ENCODE assay signal across 11 cellular contexts in the genomic region with DNA sequence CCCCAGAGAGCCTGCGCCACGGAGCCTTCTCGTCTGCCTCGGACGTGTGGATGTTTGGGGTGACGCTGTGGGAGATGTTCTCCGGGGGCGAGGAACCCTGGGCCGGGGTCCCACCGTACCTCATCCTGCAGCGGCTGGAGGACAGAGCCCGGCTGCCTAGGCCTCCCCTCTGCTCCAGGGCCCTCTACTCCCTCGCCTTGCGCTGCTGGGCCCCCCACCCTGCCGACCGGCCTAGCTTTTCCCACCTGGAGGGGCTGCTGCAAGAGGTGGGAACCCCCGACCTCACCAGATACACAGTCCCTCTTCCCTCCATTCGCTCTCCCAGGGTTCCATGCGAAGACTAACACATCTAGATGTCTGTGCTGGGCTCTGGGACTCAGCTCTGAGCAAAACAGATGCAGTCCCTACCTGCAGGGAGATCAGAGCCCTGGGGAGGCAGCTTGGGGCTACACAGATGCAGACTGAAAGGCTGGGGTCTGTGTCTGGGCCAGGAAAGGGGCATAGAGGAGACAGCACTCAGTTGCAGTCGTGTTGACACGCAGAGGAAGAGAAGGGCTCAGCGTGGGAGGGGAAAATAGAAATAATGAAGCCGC. TPM values are rescaled to one million over a fixed set of nuclear protein-coding genes. Genes with fewer than 3 reads are reported as not detected.
DNase-seq lines count a peak whose midpoint lies in the region; ATAC-seq and TF ChIP-seq lines count a peak whose summit lies in the region.
"Had no signal": no experiment of that assay in that cellular context is flagged by ENCODE, and none has a peak within 500 bp of the region (broad histone marks: within the 10 kb centered on the region; RNA-seq: fewer than 3 reads in every experiment).

No MANE protein-coding gene starts in this region.

- dilution Hi-C loops in IMR-90 (cut with HindIII; ENCODE audit: low sequenced_read_pairs, unreplicated experiment), result no loop called here

- peaks cover 8 to 37% (median 24%) of the 10 kb centered on the region in 11 experiments for H3K36me3 ChIP-seq in BLaER1 treated with 17β-estradiol and CSF1 and Interleukin-3, amounts not matched to agents 10 nM and 100 nM
- peaks cover 16% of the 10 kb centered on the region; the same call in 1 of the 2 replicates for H3K36me3 ChIP-seq in IMR-90 (ENCODE audit: control insufficient read depth, insufficient read depth, low read length)
- H3K36me3 ChIP-seq in colonic mucosa, result peaks cover 7% of the 10 kb centered on the region

- BruUV-seq in IMR-90 (replicated peaks; lab: Mats Ljungman, UMichigan), result no TSS peak

- peak overlapping the region; percentile 86 to 97 (median 95) for H3K4me2 ChIP-seq in BLaER1 treated with 17β-estradiol and CSF1 and Interleukin-3, amounts not matched to agents 10 nM and 100 nM
- H3K4me2 ChIP-seq in IMR-90 (ENCODE audit: low read depth, low read length), result no peak overlapping the region; the same call in 1 of the 2 replicates

- H2AK5ac ChIP-seq in IMR-90 (ENCODE audit: low read depth, low read length), result 0 out of 2 replicates have a peak overlapping the region, but pooled peaks have one; percentile 20

- peaks cover 0 to 74% (median 14%) of the 10 kb centered on the region in 11 experiments; a peak in 13 of 22 replicates for H4K20me1 ChIP-seq in BLaER1 treated with 17β-estradiol and CSF1 and Interleukin-3, amounts not matched to agents 10 nM and 100 nM
- no peaks in the 10 kb centered on the region for H4K20me1 ChIP-seq in IMR-90 (ENCODE audit: insufficient read depth, low read length)

- H3K4me3 ChIP-seq in BLaER1 treated with 17β-estradiol and CSF1 and Interleukin-3, amounts not matched to agents 10 nM and 100 nM, result peak overlapping the region; percentile 43 to 67 (median 54)
- no peak overlapping the region for H3K4me3 ChIP-seq in IMR-90 (ENCODE audit: insufficient read depth, low read depth, low read length)
- peak overlapping the region; percentile 31 for H3K4me3 ChIP-seq in colonic mucosa

- peaks cover 2% of the 10 kb centered on the region; the same call in 1 of the 2 replicates for H3K9me1 ChIP-seq in IMR-90 (ENCODE audit: insufficient read depth, low read length)

- POLR2A ChIA-PET in IMR-90 (lab: Charles Lee; ENCODE audit: unreplicated experiment), result interaction anchor here (1.0 kb wide), 1 partner anchor 10 kb away, joined by 5 read pairs; a partner anchor contains a TSS

- no peak overlapping the region for H3K27ac Mint-ChIP-seq in nephron progenitor cell
- H3K27ac Mint-ChIP-seq: HFFc6 had no signal

- no peak for TF ChIP-seq POLR2A in IMR-90 (IDR thresholded peaks at IDR 0.05; ENCODE audit: low read depth, low read length)

- no peak overlapping the region for H2BK15ac ChIP-seq in IMR-90 (ENCODE audit: low read depth, low read length)

- TF ChIP-seq CTCF in IMR-90 (conservative IDR thresholded peaks at IDR 0.05; ENCODE audit: low read depth, low read length), result no peak
- no peak for TF ChIP-seq CTCF in colonic mucosa (IDR thresholded peaks at IDR 0.05)
- TF ChIP-seq CTCF in nephron progenitor cell (IDR thresholded peaks at IDR 0.05), result no peak

- ATAC-seq in IMR-90 (ENCODE audit: low read depth) (no peak), GM18868 (IDR thresholded peaks at IDR 0.05; ENCODE audit: unreplicated experiment) (no peak)

- H4K5ac ChIP-seq in IMR-90 (ENCODE audit: low read depth, low read length), result no peak overlapping the region

- peaks cover 4% of the 10 kb centered on the region for H3K36me3 Mint-ChIP-seq in nephron progenitor cell (ENCODE audit: low read depth)

- intact Hi-C loops in IMR-90 (cut with micrococcal nuclease), result no loop called here
- intact Hi-C loops in colonic mucosa (cut with DNase I), result no loop called here

- H3K27me3 Mint-ChIP-seq in nephron progenitor cell (ENCODE audit: low read depth, poor library complexity), result peaks cover 56% of the 10 kb centered on the region

- peak overlapping the region; percentile 68 for H3K4me3 Mint-ChIP-seq in nephron progenitor cell

- 0 out of 2 replicates have a peak overlapping the region, but pooled peaks have one; percentile 5 for H3K14ac ChIP-seq in IMR-90 (replicated peaks; ENCODE audit: low read depth, low read length)

- H3K9me3 Mint-ChIP-seq in nephron progenitor cell, result peaks cover 9% of the 10 kb centered on the region

- no peak overlapping the region for H4K91ac ChIP-seq in IMR-90 (ENCODE audit: insufficient read depth, low read depth, low read length)

- H4K8ac ChIP-seq in IMR-90 (ENCODE audit: low read depth in 2 of 2, low read length in 2 of 2), result no peak overlapping the region

- CTCF ChIA-PET in IMR-90 (lab: Yijun Ruan, JAX), result no interaction called here

- H3K4me1 ChIP-seq in BLaER1 treated with 17β-estradiol and CSF1 and Interleukin-3, amounts not matched to agents 10 nM and 100 nM, result peaks cover 13 to 27% (median 15%) of the 10 kb centered on the region in 10 experiments
- H3K4me1 ChIP-seq in IMR-90 (ENCODE audit: control insufficient read depth, insufficient read depth, low read length), result peaks cover 7% of the 10 kb centered on the region; the same call in 1 of the 2 replicates
- no peaks in the 10 kb centered on the region for H3K4me1 ChIP-seq in colonic mucosa

- H2AK9ac ChIP-seq in IMR-90 (replicated peaks; ENCODE audit: low read depth, low read length, poor library complexity), result no peak overlapping the region

- in situ Hi-C loops in IMR-90 (cut with MboI; ENCODE audit: low sequenced_read_pairs), result no loop called here

- H3K18ac ChIP-seq in IMR-90 (ENCODE audit: low read depth, low read length), result no peak overlapping the region

- peak overlapping the region; percentile 89 for H2AFZ ChIP-seq in IMR-90 (replicated peaks; ENCODE audit: low read length, poor library complexity)

- DNase-seq in IMR-90 (no peak), colonic mucosa (no peak), nephron progenitor cell (no peak), NCI-H1417 treated with DMSO at 0.1 percent for 48 hours (lab: John Stamatoyannopoulos, UW) (no peak), SIG-M5 treated with dmso at 0.1 percent for 504 hours (lab: John Stamatoyannopoulos, UW; ENCODE audit: unreplicated experiment) (no peak), NCI-H2107 (lab: John Stamatoyannopoulos, UW) (no peak)
- DNase-seq: HFFc6, NCI-H1436 had no signal

- H3K27me3 ChIP-seq in BLaER1 treated with 17β-estradiol and CSF1 and Interleukin-3, amounts not matched to agents 10 nM and 100 nM, result peaks cover 50 to 56% (median 53%) of the 10 kb centered on the region in 11 experiments
- H3K27me3 ChIP-seq in IMR-90 (ENCODE audit: control insufficient read depth, insufficient read depth, low read length) (peaks cover 25% of the 10 kb centered on the region), colonic mucosa (no peaks in the 10 kb centered on the region)

- H3K27ac ChIP-seq in BLaER1 treated with 17β-estradiol and CSF1 and Interleukin-3, amounts not matched to agents 10 nM and 100 nM, result no peak overlapping the region
- H3K27ac ChIP-seq in IMR-90 (ENCODE audit: insufficient read depth, low read length) (no peak overlapping the region), colonic mucosa (no peak overlapping the region)
- H3K27ac ChIP-seq: epithelial cell of prostate had no signal

- H3K9ac ChIP-seq in BLaER1 treated with 17β-estradiol and CSF1 and Interleukin-3, amounts not matched to agents 10 nM and 100 nM, result peak overlapping the region in 10 of 11 experiments; percentile 9 to 65 (median 52); a peak in 15 of 22 replicates
- no peak overlapping the region for H3K9ac ChIP-seq in IMR-90 (ENCODE audit: low read depth, low read length)
- peak overlapping the region in 1 of 2 donors; percentile 35 for H3K9ac ChIP-seq in colonic mucosa (ENCODE audit: low read depth in 2 of 2, low read length in 2 of 2)

- no peak overlapping the region; the same call in none of the 2 replicates for H3K23ac ChIP-seq in IMR-90 (ENCODE audit: low read depth, low read length)

- H2BK5ac ChIP-seq in IMR-90 (ENCODE audit: low read depth, low read length, poor library complexity, severe bottlenecking), result no peak overlapping the region

- H2BK120ac ChIP-seq in IMR-90 (ENCODE audit: low read depth, low read length), result no peak overlapping the region

- no peaks in the 10 kb centered on the region for H3K79me1 ChIP-seq in IMR-90 (ENCODE audit: low read depth in 1 of 2, low read length in 2 of 2)

- no peak overlapping the region for H2BK20ac ChIP-seq in IMR-90 (ENCODE audit: low read depth, low read length)

- H3K4me1 Mint-ChIP-seq in nephron progenitor cell, result peaks cover 13% of the 10 kb centered on the region

- H3K9me3 ChIP-seq in BLaER1 treated with 17β-estradiol and CSF1 and Interleukin-3, amounts not matched to agents 10 nM and 100 nM (replicated peaks in 1 of 11), result peaks cover 4 to 15% (median 10%) of the 10 kb centered on the region in 11 experiments
- peaks cover 5% of the 10 kb centered on the region; the same call in 1 of the 2 replicates for H3K9me3 ChIP-seq in IMR-90 (ENCODE audit: control insufficient read depth, insufficient read depth, low read length)
- H3K9me3 ChIP-seq in colonic mucosa, result no peaks in the 10 kb centered on the region

- WGBS in IMR-90 (ENCODE audit: extremely low coverage in 2 of 2, insufficient read length in 1 of 2), 2 experiments, result 40% methylated on average over 11 of the region's 23 CpGs; no CpG with 5 or more reads in 1 of the 2 experiments

- no peak overlapping the region for H3K56ac ChIP-seq in IMR-90 (ENCODE audit: extremely low read depth, insufficient read depth, low read length)

- no peak overlapping the region for H3K4ac ChIP-seq in IMR-90 (ENCODE audit: low read depth, low read length)

- TF ChIP-seq RAD21 in IMR-90 (IDR thresholded peaks at IDR 0.05; ENCODE audit: low read length), result no peak

RNA-seq across cellular contexts. Expression of a gene that starts 3.7 kb away (rescaled TPM):
- total RNA-seq in IMR-90 (2012; rRNA removed), result under 0.01 and 0.54 TPM in 2 replicates
- 0.44 and 0.55 TPM in 2 replicates for polyA plus RNA-seq in IMR-90 (2012; rRNA removed)
- polyA plus RNA-seq in IMR-90 (2012; cell fraction: cytosol; rRNA removed), result 0.53 and 0.74 TPM in 2 replicates
- polyA plus RNA-seq in IMR-90 (2012; cell fraction: nucleus; rRNA removed; ENCODE audit: low replicate concordance), result 0.96 and 3.2 TPM in 2 replicates
- 10 to 100 TPM; 18.0 to 22.6 TPM for total RNA-seq in colonic mucosa

RNA-seq across cellular contexts. Expression of a gene that starts 9.7 kb away (rescaled TPM):
- total RNA-seq in IMR-90 (2012; rRNA removed) (6.1 and 6.4 TPM in 2 replicates), colonic mucosa (10 to 100 TPM; 11.0 to 12.0 TPM)
- 116 and 131 TPM in 2 replicates for polyA plus RNA-seq in IMR-90 (2012; rRNA removed)
- polyA plus RNA-seq in IMR-90 (2012; cell fraction: cytosol; rRNA removed), result 123 and 154 TPM in 2 replicates
- 109 and 232 TPM in 2 replicates for polyA plus RNA-seq in IMR-90 (2012; cell fraction: nucleus; rRNA removed; ENCODE audit: low replicate concordance)

RNA-seq across cellular contexts. Expression of a gene that starts 19.3 kb away (rescaled TPM):
- 35.3 and 38.4 TPM in 2 replicates for total RNA-seq in IMR-90 (2012; rRNA removed)
- polyA plus RNA-seq in IMR-90 (2012; rRNA removed), result 174 and 252 TPM in 2 replicates
- polyA plus RNA-seq in IMR-90 (2012; cell fraction: cytosol; rRNA removed), result 109 and 112 TPM in 2 replicates
- polyA plus RNA-seq in IMR-90 (2012; cell fraction: nucleus; rRNA removed; ENCODE audit: low replicate concordance), result 17.8 and 27.6 TPM in 2 replicates
- 100 to 1,000 TPM in 1 of 2 donors, 10 to 100 TPM in 1; 88.2 to 101 TPM for total RNA-seq in colonic mucosa

RNA-seq across cellular contexts. Expression of a gene that starts 23.1 kb away (rescaled TPM):
- 1.7 and 1.8 TPM in 2 replicates for total RNA-seq in IMR-90 (2012; rRNA removed)
- polyA plus RNA-seq in IMR-90 (2012; rRNA removed), result 36.7 and 38.1 TPM in 2 replicates
- polyA plus RNA-seq in IMR-90 (2012; cell fraction: cytosol; rRNA removed), result 19.6 and 36.4 TPM in 2 replicates
- 187 and 347 TPM in 2 replicates for polyA plus RNA-seq in IMR-90 (2012; cell fraction: nucleus; rRNA removed; ENCODE audit: low replicate concordance)
- total RNA-seq in colonic mucosa, result 1 to 10 TPM; 2.5 to 5.0 TPM

RNA-seq across cellular contexts. Expression of a gene that starts 29.6 kb away (rescaled TPM):
- total RNA-seq in IMR-90 (2012; rRNA removed) (not detected in 2 replicates), colonic mucosa (not detected)
- polyA plus RNA-seq in IMR-90 (2012; rRNA removed), result not detected in 2 replicates
- not detected in 2 replicates for polyA plus RNA-seq in IMR-90 (2012; cell fraction: cytosol; rRNA removed)
- polyA plus RNA-seq in IMR-90 (2012; cell fraction: nucleus; rRNA removed; ENCODE audit: low replicate concordance), result not detected in 2 replicates
- total RNA-seq: HFFc6 had no signal

Comparison
In these comparisons a context has a peak if more than half of its experiments do, and no peak if none do; other contexts are left out.
1. RNA of a gene that starts 3.7 kb away (total RNA-seq): 18.0 to 22.6 TPM in colonic mucosa; under 0.01 to 0.54 TPM in IMR-90; every median in the first group is over 10 times any median in the second.